Comparison of ENCODE assay signal across 6 cellular contexts in genomic region chr22:50303848-50304527, GRCh38. TPM values are rescaled to one million over a fixed set of nuclear protein-coding genes. Genes with fewer than 3 reads are reported as not detected.
A peak's percentile ranks its signal among the peaks of the same experiment; 100 is the strongest.
DNase-seq lines count a peak whose midpoint lies in the region; ATAC-seq and TF ChIP-seq lines count a peak whose summit lies in the region.

No MANE protein-coding gene starts in this region.

- H3K36me3 ChIP-seq in adipocyte (ENCODE audit: control insufficient read depth, insufficient read depth, low read length, severe bottlenecking) (peaks cover 5% of the 10 kb centered on the region), mucosa of descending colon (ENCODE audit: low read depth) (no peaks in the 10 kb centered on the region)

- H3K9me3 ChIP-seq in adipocyte (ENCODE audit: control insufficient read depth, low read length) (no peaks in the 10 kb centered on the region), mucosa of descending colon (no peaks in the 10 kb centered on the region)

- intact Hi-C loops in mucosa of descending colon (cut with DNase I, micrococcal nuclease) = no loop called here

- no peak for TF ChIP-seq CTCF in GM10248 (IDR thresholded peaks at IDR 0.05; ENCODE audit: control extremely low read depth, extremely low read depth, low read depth, missing control alignments)
- no peak for TF ChIP-seq CTCF in mucosa of descending colon (IDR thresholded peaks at IDR 0.05)

- peaks cover 50% of the 10 kb centered on the region for H3K4me1 ChIP-seq in adipocyte (ENCODE audit: control insufficient read depth, insufficient read depth, low read length)
- H3K4me1 ChIP-seq in mucosa of descending colon (ENCODE audit: low read depth) = peaks cover 72% of the 10 kb centered on the region

- peak overlapping the region; percentile 74 for H3K9ac ChIP-seq in adipocyte (ENCODE audit: low read length)

- H3K27me3 ChIP-seq in adipocyte (replicated peaks; ENCODE audit: control insufficient read depth, insufficient read depth, low read length) = no peaks in the 10 kb centered on the region

- peak; percentile 60 for DNase-seq in GM10248 (ENCODE audit: extremely low spot score)
- peak; percentile 37 for DNase-seq in adipocyte (ENCODE audit: low read depth)
- peak; percentile 67 to 82 (median 76) for DNase-seq in mucosa of descending colon
- no peak for DNase-seq in NCI-H748 treated with DMSO at 0.1 percent for 48 hours (lab: John Stamatoyannopoulos, UW)
- DNase-seq in NCI-H748 (lab: John Stamatoyannopoulos, UW; ENCODE audit: unreplicated experiment) = no peak
- DNase-seq in activated gamma-delta T cell (lab: John Stamatoyannopoulos, UW) = no peak

- CTCF ChIA-PET in GM10248 (lab: Yijun Ruan, JAX) = interaction anchor here (0.7 to 6.4 kb wide), 8 partner anchors 10 to 38 kb away, joined by 3 to 66 read pairs (median 3); no protein-coding TSS in a partner anchor

- H3K4me3 ChIP-seq in adipocyte (ENCODE audit: low read length) (peak overlapping the region; percentile 44), mucosa of descending colon (no peak overlapping the region)

- peak; percentile 26 for ATAC-seq in mucosa of descending colon

- POLR2A ChIA-PET in GM10248 (lab: Yijun Ruan, JAX) = interaction anchor here (0.6 kb wide), 2 partner anchors 161 to 223 kb away, joined by 3 to 4 read pairs; no protein-coding TSS in a partner anchor

RNA-seq across cellular contexts. Expression of gene PLXNB2, which starts 3.5 kb away (rescaled TPM):
- total RNA-seq in mucosa of descending colon = 100 to 1,000 TPM; 232 to 318 (median 250) TPM

RNA-seq across cellular contexts. Expression of gene DENND6B, which starts 22.8 kb away (rescaled TPM):
- total RNA-seq in mucosa of descending colon = 1 to 10 TPM; 2.8 to 6.3 (median 5.2) TPM

RNA-seq across cellular contexts. Expression of gene MAPK11, which starts 33.8 kb away (rescaled TPM):
- total RNA-seq in mucosa of descending colon = 1 to 10 TPM; 1.8 to 4.3 (median 3.2) TPM

RNA-seq across cellular contexts. Expression of gene PPP6R2, which starts 39.1 kb away (rescaled TPM):
- 10 to 100 TPM; 54.3 to 61.7 (median 58.8) TPM for total RNA-seq in mucosa of descending colon

RNA-seq across cellular contexts. Expression of gene MAPK12, which starts 42.5 kb away (rescaled TPM):
- 1 to 10 TPM; 2.3 to 6.5 (median 5.2) TPM for total RNA-seq in mucosa of descending colon

Comparison
In these comparisons a context has a peak if more than half of its experiments do, and no peak if none do; other contexts are left out.
1. DNase-seq: peak in GM10248 (single experiment), adipocyte (single experiment) and mucosa of descending colon (3 of 3); none in NCI-H748 treated with DMSO at 0.1 percent for 48 hours (single experiment), NCI-H748 (single experiment) and activated gamma-delta T cell (single experiment).